Comparison of ENCODE assay signal across 20 cellular contexts in genomic region chr3:119990888-119991287, GRCh38.
DNase-seq lines count a peak whose midpoint lies in the region; ATAC-seq and TF ChIP-seq lines count a peak whose summit lies in the region.
"Had no signal": no experiment of that assay in that cellular context is flagged by ENCODE, and none has a peak within 500 bp of the region (broad histone marks: within the 10 kb centered on the region; RNA-seq: fewer than 3 reads in every experiment).

No MANE protein-coding gene starts in this region.

- ATAC-seq in GM21367 (IDR thresholded peaks at IDR 0.05; ENCODE audit: unreplicated experiment): no peak
- ATAC-seq in HG02973 (IDR thresholded peaks at IDR 0.05; ENCODE audit: unreplicated experiment): no peak
- ATAC-seq: activated CD8-positive, alpha-beta T cell treated with anti-CD3 and anti-CD28 coated beads, Interleukin-2, amount 10 ng/mL, durations not matched to agents 7 days and 5 days; CD8-positive, alpha-beta T cell; right cardiac atrium; T-helper 17 cell had no signal

- peak; percentile 23 for DNase-seq in AG10803 (ENCODE audit: low read depth)
- DNase-seq in HPDE6-E6E7 (ENCODE audit: extremely low spot score): peak; percentile 12
- DNase-seq in astrocyte of the spinal cord (ENCODE audit: low read depth, low spot score): peak; percentile 41
- DNase-seq in fibroblast of villous mesenchyme (ENCODE audit: low read depth): peak; percentile 29
- no peak for DNase-seq in NCI-H82 treated with DMSO at 0.1 percent for 48 hours (lab: John Stamatoyannopoulos, UW; ENCODE audit: unreplicated experiment)
- no peak for DNase-seq in cortex of kidney (lab: John Stamatoyannopoulos, UW)
- DNase-seq: activated B cell treated with CpG ODN at 0.5 μM for 24 hours; activated CD8-positive, alpha-beta T cell treated with anti-CD3 and anti-CD28 coated beads, Interleukin-2, amount 10 ng/mL, durations not matched to agents 7 days and 5 days; CD8-positive, alpha-beta T cell; DMS79; H7; KG1; NCI-H1105; NCI-H524 treated with DMSO at 0.1 percent for 48 hours; right cardiac atrium; stimulated activated naive CD4-positive, alpha-beta T cell; T-helper 17 cell had no signal

- TF ChIP-seq CTCF in AG10803 (conservative IDR thresholded peaks at IDR 0.05; ENCODE audit: low read length): no peak
- TF ChIP-seq CTCF in astrocyte of the spinal cord (IDR thresholded peaks at IDR 0.05; ENCODE audit: low read depth, low read length): no peak
- TF ChIP-seq CTCF in fibroblast of villous mesenchyme (IDR thresholded peaks at IDR 0.05; ENCODE audit: insufficient read depth, low read depth, low read length): no peak

- in situ Hi-C loops in astrocyte of the spinal cord (cut with HindIII; ENCODE audit: low sequenced_read_pairs): no loop called here

- no peak overlapping the region for H3K4me3 ChIP-seq in AG10803 (ENCODE audit: low read length)
- H3K4me3 ChIP-seq in astrocyte of the spinal cord (ENCODE audit: low read depth, low read length): no peak overlapping the region
- no peak overlapping the region for H3K4me3 ChIP-seq in fibroblast of villous mesenchyme (ENCODE audit: low read depth, low read length)
- H3K4me3 ChIP-seq: SJSA1 had no signal

Comparison
In these comparisons a context has a peak if more than half of its experiments do, and no peak if none do; other contexts are left out.
1. DNase-seq: peak in AG10803 (single experiment), HPDE6-E6E7 (single experiment), astrocyte of the spinal cord (single experiment) and fibroblast of villous mesenchyme (single experiment); none in NCI-H82 treated with DMSO at 0.1 percent for 48 hours (single experiment) and cortex of kidney (single experiment).